In genomic region chr5:176788091-176788490, GRCh38 we compare ENCODE assay signal across 27 cellular contexts. TPM values are rescaled to one million over a fixed set of nuclear protein-coding genes. Genes with fewer than 3 reads are reported as not detected.
"Had no signal": no experiment of that assay in that cellular context is flagged by ENCODE, and none has a peak within 500 bp of the region (broad histone marks: within the 10 kb centered on the region; RNA-seq: fewer than 3 reads in every experiment).

No MANE protein-coding gene starts in this region.

- H3K4me3 ChIP-seq: adrenal gland, SK-N-MC had no signal

- H3K4me3 Mint-ChIP-seq: activated CD4-positive, alpha-beta memory T cell treated with anti-CD3 and anti-CD28 coated beads for 36 hours; activated CD4-positive, alpha-beta T cell treated with anti-CD3 and anti-CD28 coated beads, Interleukin-2, amount 10 ng/mL, durations not matched to agents 7 days and 5 days; activated naive CD8-positive, alpha-beta T cell treated with anti-CD3 and anti-CD28 coated beads, Interleukin-2, amount 10 ng/mL, durations not matched to agents 7 days and 5 days; activated T-helper 17 cell treated with anti-CD3 and anti-CD28 coated beads, Interleukin-2, amount 50 U/mL, for 72 hours had no signal

- H3K9me3 ChIP-seq: adrenal gland had no signal

- ATAC-seq: activated T-helper 17 cell treated with anti-CD3 and anti-CD28 coated beads, Interleukin-2, amount 50 U/mL, for 72 hours had no signal

- H3K27ac Mint-ChIP-seq: activated CD4-positive, alpha-beta memory T cell treated with anti-CD3 and anti-CD28 coated beads for 36 hours; activated CD4-positive, alpha-beta T cell treated with anti-CD3 and anti-CD28 coated beads, Interleukin-2, amount 10 ng/mL, durations not matched to agents 7 days and 5 days; activated naive CD8-positive, alpha-beta T cell treated with anti-CD3 and anti-CD28 coated beads, Interleukin-2, amount 10 ng/mL, durations not matched to agents 7 days and 5 days; activated T-helper 17 cell treated with anti-CD3 and anti-CD28 coated beads, Interleukin-2, amount 50 U/mL, for 72 hours had no signal

- DNase-seq: activated CD4-positive, alpha-beta memory T cell treated with anti-CD3 and anti-CD28 coated beads for 36 hours; activated CD4-positive, alpha-beta T cell treated with anti-CD3 and anti-CD28 coated beads, Interleukin-2, amount 10 ng/mL, durations not matched to agents 7 days and 5 days; activated CD4-positive, CD25-positive, alpha-beta regulatory T cell; activated CD8-positive, alpha-beta memory T cell treated with anti-CD3 and anti-CD28 coated beads for 24 hours; activated gamma-delta T cell; activated naive CD4-positive, alpha-beta T cell treated with anti-CD3 and anti-CD28 coated beads, Interleukin-2, amount 50 U/mL, for 16 hours; activated naive CD8-positive, alpha-beta T cell treated with anti-CD3 and anti-CD28 coated beads, Interleukin-2, amount 10 ng/mL, durations not matched to agents 7 days and 5 days; activated T-cell treated with anti-CD3 and anti-CD28 coated beads for 4 hours; activated T-cell treated with anti-CD3 and anti-CD28 coated beads, Interleukin-2, amount 50 U/mL, for 48 hours; adrenal gland; KG1; NCI-H1092; NCI-H1417; NCI-H1694 treated with DMSO at 0.1 percent for 48 hours; NCI-H2029 treated with DMSO at 0.1 percent for 48 hours; NCI-H345; NCI-H510A; NCI-H526 treated with DMSO at 0.1 percent for 48 hours; NCI-H82; SIG-M5; T-helper 1 cell had no signal

- H3K4me1 ChIP-seq: adrenal gland had no signal

- H3K27ac ChIP-seq: adrenal gland, SK-N-MC, VCaP had no signal

- H3K36me3 ChIP-seq: adrenal gland had no signal

- H3K36me3 Mint-ChIP-seq: activated CD4-positive, alpha-beta memory T cell treated with anti-CD3 and anti-CD28 coated beads for 36 hours; activated naive CD8-positive, alpha-beta T cell treated with anti-CD3 and anti-CD28 coated beads, Interleukin-2, amount 10 ng/mL, durations not matched to agents 7 days and 5 days had no signal

- H3K9me3 Mint-ChIP-seq: activated CD4-positive, alpha-beta memory T cell treated with anti-CD3 and anti-CD28 coated beads for 36 hours; activated CD4-positive, alpha-beta T cell treated with anti-CD3 and anti-CD28 coated beads, Interleukin-2, amount 10 ng/mL, durations not matched to agents 7 days and 5 days; activated naive CD8-positive, alpha-beta T cell treated with anti-CD3 and anti-CD28 coated beads, Interleukin-2, amount 10 ng/mL, durations not matched to agents 7 days and 5 days; activated T-helper 17 cell treated with anti-CD3 and anti-CD28 coated beads, Interleukin-2, amount 50 U/mL, for 72 hours had no signal

- H3K4me1 Mint-ChIP-seq: activated CD4-positive, alpha-beta T cell treated with anti-CD3 and anti-CD28 coated beads, Interleukin-2, amount 10 ng/mL, durations not matched to agents 7 days and 5 days; activated T-helper 17 cell treated with anti-CD3 and anti-CD28 coated beads, Interleukin-2, amount 50 U/mL, for 72 hours had no signal

RNA-seq across cellular contexts. Expression of gene UNC5A, which starts 22.3 kb away (rescaled TPM):
- total RNA-seq: activated CD4-positive, alpha-beta memory T cell treated with anti-CD3 and anti-CD28 coated beads for 36 hours; activated CD4-positive, alpha-beta T cell treated with anti-CD3 and anti-CD28 coated beads, Interleukin-2, amount 10 ng/mL, durations not matched to agents 7 days and 5 days; activated naive CD8-positive, alpha-beta T cell treated with anti-CD3 and anti-CD28 coated beads, Interleukin-2, amount 10 ng/mL, durations not matched to agents 7 days and 5 days; activated T-helper 17 cell treated with anti-CD3 and anti-CD28 coated beads, Interleukin-2, amount 50 U/mL, for 72 hours; OCI-LY7; RPMI7951; T-helper 2 cell treated with Interferon-gamma antibody and Interleukin-4, amounts not matched to agents 100 ng/mL and 5 ng/mL, for 36 hours had no signal
